8 cellular contexts compared by ENCODE assay signal in the genomic region with DNA sequence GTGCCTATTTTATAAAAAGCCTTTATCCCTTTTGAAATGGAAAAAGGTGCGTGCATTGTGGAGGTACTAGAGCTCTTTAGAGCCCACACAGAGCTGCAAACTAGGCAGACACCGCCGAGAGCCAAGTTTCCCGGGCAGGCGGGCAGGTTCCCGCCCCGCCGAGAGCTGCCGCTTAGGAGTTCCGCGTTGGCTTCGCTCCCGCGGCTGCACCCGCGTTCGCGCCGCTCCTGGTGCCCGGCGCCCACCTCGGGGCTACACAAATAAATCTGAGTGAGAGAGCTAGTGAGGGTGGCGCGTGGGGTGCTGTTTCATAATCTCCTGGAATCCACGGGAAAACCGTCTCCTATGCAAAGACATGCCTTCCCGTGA. TPM values are rescaled to one million over a fixed set of nuclear protein-coding genes. Genes with fewer than 3 reads are reported as not detected.
DNase-seq lines count a peak whose midpoint lies in the region; ATAC-seq and TF ChIP-seq lines count a peak whose summit lies in the region.

No MANE protein-coding gene starts in this region.

- TF ChIP-seq POLR2A in breast epithelium (IDR thresholded peaks at IDR 0.05) (no peak), thyroid gland (IDR thresholded peaks at IDR 0.05) (no peak)

- H3K4me1 ChIP-seq in breast epithelium (no peaks in the 10 kb centered on the region), thyroid gland (no peaks in the 10 kb centered on the region)

- no peaks in the 10 kb centered on the region for H3K36me3 ChIP-seq in breast epithelium
- no peaks in the 10 kb centered on the region for H3K36me3 ChIP-seq in thyroid gland

- TF ChIP-seq CTCF in breast epithelium (IDR thresholded peaks at IDR 0.05) (no peak), thyroid gland (IDR thresholded peaks at IDR 0.05) (no peak)

- H3K27ac ChIP-seq in breast epithelium (peak overlapping the region; percentile 78 to 81), thyroid gland (peak overlapping the region; percentile 35 to 57 (median 46))

- H3K4me3 ChIP-seq in breast epithelium (peak overlapping the region; percentile 55 to 90 (median 74)), thyroid gland (replicated peaks in 1 of 3) (peak overlapping the region in 2 of 3 donors; percentile 50 to 71)

- peak; percentile 68 for DNase-seq in D341Med (ENCODE audit: low spot score)
- DNase-seq in NCI-H1092 (lab: John Stamatoyannopoulos, UW): peak; percentile 2
- DNase-seq in breast epithelium (ENCODE audit: low spot score in 2 of 2): peak in 1 of 2 donors; percentile 59
- DNase-seq in kidney tubule cell (ENCODE audit: low spot score): peak; percentile 38
- DNase-seq in thyroid gland: peak; percentile 16 to 46
- no peak for DNase-seq in DMS114 treated with DMSO at 0.1 percent for 48 hours (lab: John Stamatoyannopoulos, UW; ENCODE audit: unreplicated experiment)

- ATAC-seq in GM21515 (IDR thresholded peaks at IDR 0.05; ENCODE audit: unreplicated experiment) (no peak), GM18868 (IDR thresholded peaks at IDR 0.05; ENCODE audit: unreplicated experiment) (no peak)

- intact Hi-C loops in breast epithelium (cut with DNase I; ENCODE audit: low total_unique reads) (no loop called here), thyroid gland (cut with DNase I) (no loop called here)

- H3K9me3 ChIP-seq in breast epithelium: no peaks in the 10 kb centered on the region
- H3K9me3 ChIP-seq in thyroid gland: no peaks in the 10 kb centered on the region

- H3K27me3 ChIP-seq in breast epithelium: no peaks in the 10 kb centered on the region
- H3K27me3 ChIP-seq in thyroid gland: no peaks in the 10 kb centered on the region

- 0 to 1% methylated on average over 20 to 27 of the region's 27 CpGs for WGBS in thyroid gland, 2 donors

RNA-seq across cellular contexts. Expression of gene KITLG, which starts 0.7 kb away (rescaled TPM):
- total RNA-seq in breast epithelium: 10 to 100 TPM; 18.4 to 31.8 (median 26.5) TPM
- 10 to 100 TPM in 1 of 4 donors, 1 to 10 TPM in 3; 6.8 to 10.3 (median 8.4) TPM for total RNA-seq in thyroid gland
